21 cellular contexts compared by ENCODE assay signal in the genomic region with DNA sequence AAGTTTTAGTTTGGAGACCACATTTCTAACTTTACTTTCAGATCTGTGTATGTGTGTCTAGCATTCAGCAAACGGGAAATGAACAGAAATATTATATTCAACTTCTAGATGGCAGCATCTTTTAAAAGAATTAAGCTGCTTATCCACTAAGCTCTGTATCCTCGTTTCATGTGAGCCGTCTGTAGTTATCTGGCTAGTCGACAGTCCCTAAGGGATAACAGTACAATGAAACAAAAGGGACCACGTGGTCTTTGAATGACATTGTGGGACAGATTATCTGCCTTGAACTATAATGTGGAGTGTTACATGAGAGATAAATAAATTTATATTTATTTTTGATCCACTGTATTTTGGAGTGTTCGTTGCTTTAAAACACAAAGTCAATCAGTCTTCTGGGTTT. TPM values are rescaled to one million over a fixed set of nuclear protein-coding genes. Genes with fewer than 3 reads are reported as not detected.
"Had no signal": no experiment of that assay in that cellular context is flagged by ENCODE, and none has a peak within 500 bp of the region (broad histone marks: within the 10 kb centered on the region; RNA-seq: fewer than 3 reads in every experiment).

No MANE protein-coding gene starts in this region.

- DNase-seq: activated CD4-positive, alpha-beta T cell treated with anti-CD3 and anti-CD28 coated beads for 48 hours; activated CD4-positive, alpha-beta T cell treated with anti-CD3 and anti-CD28 coated beads, Interleukin-2, amount 50 U/mL, for 4 hours; activated CD4-positive, CD25-positive, alpha-beta regulatory T cell treated with anti-CD3 and anti-CD28 coated beads, Interleukin-2, amount 50 U/mL, for 72 hours; activated CD8-positive, alpha-beta memory T cell treated with anti-CD3 and anti-CD28 coated beads, Interleukin-2, amount 50 U/mL, for 48 hours; activated CD8-positive, alpha-beta T cell treated with anti-CD3 and anti-CD28 coated beads, Interleukin-2, amount 10 ng/mL, durations not matched to agents 7 days and 5 days; activated naive CD4-positive, alpha-beta T cell; activated T-cell treated with anti-CD3 and anti-CD28 coated beads, Interleukin-2, amount 50 U/mL, for 1 hour; aorta; central memory CD4-positive, alpha-beta T cell; Kasumi-1; NCI-H1105 treated with DMSO at 0.1 percent for 48 hours; NCI-H1436 treated with DMSO at 0.1 percent for 48 hours; NCI-H187; NCI-H2081; NCI-H446; Peyer's patch; Right ventricle myocardium superior; SJCRH30 had no signal

- H3K36me3 ChIP-seq: Peyer's patch, SJCRH30 had no signal

- H3K27ac ChIP-seq: coronary artery, Peyer's patch, RWPE1, SJCRH30 had no signal

- H3K27me3 ChIP-seq: Peyer's patch, SJCRH30 had no signal

- H3K4me1 ChIP-seq: Peyer's patch, SJCRH30 had no signal

- H3K9me3 ChIP-seq: Peyer's patch had no signal

- H3K4me3 ChIP-seq: coronary artery, Peyer's patch, SJCRH30 had no signal

- ATAC-seq: activated CD8-positive, alpha-beta T cell treated with anti-CD3 and anti-CD28 coated beads, Interleukin-2, amount 10 ng/mL, durations not matched to agents 7 days and 5 days; WTC11 had no signal

RNA-seq across cellular contexts. Expression of gene PRSS12, which starts 35.8 kb away (rescaled TPM):
- total RNA-seq: activated CD8-positive, alpha-beta T cell treated with anti-CD3 and anti-CD28 coated beads, Interleukin-2, amount 10 ng/mL, durations not matched to agents 7 days and 5 days; Right ventricle myocardium superior had no signal
